ENCODE assay signal across 8 cellular contexts in genomic region chr19:4867534-4868285, GRCh38. TPM values are rescaled to one million over a fixed set of nuclear protein-coding genes. Genes with fewer than 3 reads are reported as not detected.
DNase-seq lines count a peak whose midpoint lies in the region; ATAC-seq and TF ChIP-seq lines count a peak whose summit lies in the region.

PLIN3 (minus strand) TSS chr19:4867667; CDS start chr19:4861394, 6,273 bp downstream.

- H3K36me3 ChIP-seq in HUES64 (ENCODE audit: insufficient read depth, low read length) (no peaks in the 10 kb centered on the region), osteoblast (ENCODE audit: insufficient read depth, low read length) (peaks cover 16% of the 10 kb centered on the region)

- TF ChIP-seq CTCF in GM20000 (IDR thresholded peaks at IDR 0.05; ENCODE audit: extremely low read depth, missing control alignments) (no peak), osteoblast (IDR thresholded peaks at IDR 0.05; ENCODE audit: extremely low read depth, low read depth, low read length) (no peak)

- H3K4me1 ChIP-seq in HUES64 (ENCODE audit: insufficient read depth, low read length): peaks cover 7% of the 10 kb centered on the region
- peaks cover 17% of the 10 kb centered on the region for H3K4me1 ChIP-seq in osteoblast (ENCODE audit: insufficient read depth, low read length)

- H3K4me3 ChIP-seq in HUES64 (ENCODE audit: low read length) (peak within 1 kb of the TSS; percentile 93), osteoblast (ENCODE audit: insufficient read depth, low read length) (peak within 1 kb of the TSS; percentile 99)

- DNase-seq in COR-L47 (lab: John Stamatoyannopoulos, UW) (peak; percentile 10), GM20000 (ENCODE audit: low spot score) (peak; percentile 99), SKM-1 treated with dmso at 0.1 percent for 144 hours (lab: John Stamatoyannopoulos, UW; ENCODE audit: unreplicated experiment) (peak; percentile 76), glomerular visceral epithelial cell (ENCODE audit: extremely low spot score) (peak; percentile 97), osteoblast (ENCODE audit: insufficient read length, low spot score, missing footprints) (peak; percentile 99)
- DNase-seq in activated naive CD4-positive, alpha-beta T cell treated with anti-CD3 and anti-CD28 coated beads, Interleukin-2, amount 50 U/mL, for 72 hours (ENCODE audit: low spot score in 2 of 2): peak; percentile 93 to 97

- H2AFZ ChIP-seq in osteoblast (ENCODE audit: low read length): peak within 1 kb of the TSS; percentile 86

- no peaks in the 10 kb centered on the region for H3K9me3 Mint-ChIP-seq in activated naive CD4-positive, alpha-beta T cell treated with anti-CD3 and anti-CD28 coated beads, Interleukin-2, amount 50 U/mL, for 72 hours

- peak; percentile 90 to 96 for ATAC-seq in activated naive CD4-positive, alpha-beta T cell treated with anti-CD3 and anti-CD28 coated beads, Interleukin-2, amount 50 U/mL, for 72 hours

- peak within 1 kb of the TSS; percentile 95 for H3K4me2 ChIP-seq in osteoblast (ENCODE audit: insufficient read depth, low read length)

- H3K27ac Mint-ChIP-seq in activated naive CD4-positive, alpha-beta T cell treated with anti-CD3 and anti-CD28 coated beads, Interleukin-2, amount 50 U/mL, for 72 hours: peak within 1 kb of the TSS; percentile 15 to 72

- WGBS in HUES64: 11% methylated on average over 46 of the region's 46 CpGs

- H3K36me3 Mint-ChIP-seq in activated naive CD4-positive, alpha-beta T cell treated with anti-CD3 and anti-CD28 coated beads, Interleukin-2, amount 50 U/mL, for 72 hours: no peaks in the 10 kb centered on the region

- peak within 1 kb of the TSS; percentile 51; the same call in 1 of the 2 replicates for H3K27ac ChIP-seq in HUES64 (ENCODE audit: low read depth, low read length)
- peak within 1 kb of the TSS; percentile 87 for H3K27ac ChIP-seq in osteoblast (ENCODE audit: low read depth, low read length)
- peak within 1 kb of the TSS; percentile 78 for H3K27ac ChIP-seq in temporal lobe (ENCODE audit: low read depth, low read length)

- H3K79me2 ChIP-seq in osteoblast (ENCODE audit: insufficient read depth, low read length): peaks cover 45% of the 10 kb centered on the region

- H3K27me3 ChIP-seq in HUES64 (ENCODE audit: insufficient read depth, low read length): no peaks in the 10 kb centered on the region
- H3K27me3 ChIP-seq in osteoblast (ENCODE audit: insufficient read depth, low read length): no peaks in the 10 kb centered on the region

- H3K9ac ChIP-seq in HUES64 (ENCODE audit: low read depth, low read length): peak within 1 kb of the TSS; percentile 68

- no peaks in the 10 kb centered on the region for H3K9me3 ChIP-seq in HUES64 (ENCODE audit: insufficient read depth, low read depth, low read length)
- H3K9me3 ChIP-seq in osteoblast (ENCODE audit: low read depth, low read length): no peaks in the 10 kb centered on the region

- peaks cover 26% of the 10 kb centered on the region for H4K20me1 ChIP-seq in osteoblast (ENCODE audit: insufficient read depth, low read length)

RNA-seq across cellular contexts. Expression of gene PLIN3, which starts in this region (rescaled TPM):
- 42.9 TPM for polyA plus RNA-seq in HUES64 (2013, experiment 1 of 2)
- 48.6 TPM for polyA plus RNA-seq in HUES64 (2013, experiment 2 of 2)
- 10 to 100 TPM; 47.5 TPM for total RNA-seq in activated naive CD4-positive, alpha-beta T cell treated with anti-CD3 and anti-CD28 coated beads, Interleukin-2, amount 50 U/mL, for 72 hours
- total RNA-seq in osteoblast (224 and 260 TPM in 2 replicates), temporal lobe (7.9 TPM)

Comparison
In these comparisons a context has a peak if more than half of its experiments do, and no peak if none do; other contexts are left out.
1. Peak in every context shown above with its lines: DNase-seq, ATAC-seq, H3K4me3 ChIP-seq and H3K27ac ChIP-seq.
2. DNase-seq: peak in every context shown above with its lines; median percentile 99 in GM20000; 99 in osteoblast; 97 in glomerular visceral epithelial cell; 95 in activated naive CD4-positive, alpha-beta T cell treated with anti-CD3 and anti-CD28 coated beads, Interleukin-2, amount 50 U/mL, for 72 hours; 76 in SKM-1 treated with dmso at 0.1 percent for 144 hours; 10 in COR-L47.